ENCODE assay signal across 1 cellular context in the genomic region with DNA sequence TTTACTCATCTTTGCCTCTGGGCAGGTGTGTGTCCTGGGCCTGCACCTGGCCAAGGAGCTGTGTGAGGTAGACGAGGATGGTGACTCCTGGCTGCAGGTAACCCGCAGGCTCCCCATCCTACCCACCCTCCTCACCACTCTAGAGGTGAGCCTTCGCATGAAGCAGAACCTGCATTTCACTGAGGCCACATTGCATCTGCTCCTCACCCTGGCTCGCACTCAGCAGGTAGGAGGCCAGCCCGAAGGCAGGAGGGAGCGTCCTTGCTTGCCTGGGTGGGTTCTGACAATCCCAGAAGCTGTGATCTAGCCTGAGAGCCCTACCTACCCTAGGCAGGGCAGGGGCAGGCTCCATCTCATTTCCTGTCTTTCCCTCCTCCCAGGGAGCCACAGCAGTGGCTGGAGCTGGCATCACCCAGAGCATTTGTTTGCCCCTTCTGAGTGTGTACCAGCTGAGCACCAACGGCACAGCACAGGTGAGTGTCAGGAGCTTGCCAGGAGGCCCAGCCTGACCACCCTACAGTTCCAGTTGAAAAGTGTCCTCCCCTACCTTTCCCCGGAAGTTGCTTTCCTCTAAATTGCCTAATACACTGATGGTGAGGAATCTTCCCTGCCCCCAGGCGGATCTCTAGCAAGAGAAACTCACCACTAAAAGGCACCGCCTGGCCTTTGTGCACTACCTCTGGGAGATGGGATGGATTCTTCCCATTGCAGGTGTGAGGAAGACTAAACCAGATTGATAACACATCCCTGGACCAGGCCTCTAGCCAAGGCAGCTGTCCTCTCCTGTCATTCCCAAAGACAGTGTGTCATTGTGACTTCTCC.
TF ChIP-seq lines count a peak whose summit lies in the region.

No MANE protein-coding gene starts in this region.

TF ChIP-seq in K562, 482 proteins besides CTCF, POLR2A, EP300 and RAD21:
- TF ChIP-seq, protein P1, sequence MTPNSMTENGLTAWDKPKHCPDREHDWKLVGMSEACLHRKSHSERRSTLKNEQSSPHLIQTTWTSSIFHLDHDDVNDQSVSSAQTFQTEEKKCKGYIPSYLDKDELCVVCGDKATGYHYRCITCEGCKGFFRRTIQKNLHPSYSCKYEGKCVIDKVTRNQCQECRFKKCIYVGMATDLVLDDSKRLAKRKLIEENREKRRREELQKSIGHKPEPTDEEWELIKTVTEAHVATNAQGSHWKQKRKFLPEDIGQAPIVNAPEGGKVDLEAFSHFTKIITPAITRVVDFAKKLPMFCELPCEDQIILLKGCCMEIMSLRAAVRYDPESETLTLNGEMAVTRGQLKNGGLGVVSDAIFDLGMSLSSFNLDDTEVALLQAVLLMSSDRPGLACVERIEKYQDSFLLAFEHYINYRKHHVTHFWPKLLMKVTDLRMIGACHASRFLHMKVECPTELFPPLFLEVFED (CRISPR knock-in tag; conservative IDR thresholded peaks at IDR 0.05): no peak
- 0 out of 2 replicates have a peak, but pooled peaks have one; percentile 45 for TF ChIP-seq POLR2G (IDR thresholded peaks at IDR 0.05; ENCODE audit: low read depth, low read length)
